ENCODE assay signal across 21 cellular contexts in the genomic region with DNA sequence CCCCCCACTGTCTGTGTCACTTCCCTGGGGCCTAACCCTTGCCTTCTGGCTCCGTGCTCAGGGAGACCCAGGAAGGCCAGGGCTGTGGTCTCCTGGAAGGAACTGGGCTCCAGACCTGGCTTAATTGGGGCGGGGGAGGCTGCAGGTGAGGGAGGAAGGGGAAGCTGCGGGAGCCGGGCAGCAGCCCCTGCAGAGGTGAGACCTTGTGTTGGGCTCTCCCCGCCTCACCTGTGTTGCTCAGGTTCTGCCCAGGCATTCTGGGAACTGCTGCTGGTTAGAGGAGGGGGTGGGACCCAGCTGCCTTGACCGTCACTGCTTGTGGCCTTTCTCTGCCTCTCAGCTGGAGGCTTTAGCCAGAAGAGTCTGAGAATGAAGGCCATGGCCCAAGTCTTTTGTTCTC.
DNase-seq lines count a peak whose midpoint lies in the region; ATAC-seq, FAIRE-seq and TF ChIP-seq lines count a peak whose summit lies in the region.
"Had no signal": no experiment of that assay in that cellular context is flagged by ENCODE, and none has a peak within 500 bp of the region (broad histone marks: within the 10 kb centered on the region; RNA-seq: fewer than 3 reads in every experiment).

No MANE protein-coding gene starts in this region.

- H3K4me3 Mint-ChIP-seq in activated T-helper 17 cell treated with anti-CD3 and anti-CD28 coated beads, Interleukin-2, amount 50 U/mL, for 72 hours, result no peak overlapping the region
- H3K4me3 Mint-ChIP-seq in stimulated activated memory B cell treated with anti-CD40 and anti-IgM and Interleukin-4, amounts not matched to agents 10 μg/mL and 1 μg/mL and 100 μg/mL, for 72 hours, result no peak overlapping the region
- no peak overlapping the region for H3K4me3 Mint-ChIP-seq in CD4-positive, alpha-beta memory T cell
- H3K4me3 Mint-ChIP-seq: CD8-positive, alpha-beta memory T cell had no signal

- H3K4me2 ChIP-seq in mesendoderm (ENCODE audit: low read length), result no peak overlapping the region
- H3K4me2 ChIP-seq: BLaER1 treated with 17β-estradiol and CSF1 and Interleukin-3, amounts not matched to agents 10 nM and 100 nM had no signal

- H3K36me3 ChIP-seq in H7 (replicated peaks; ENCODE audit: control insufficient read depth, insufficient read depth, low read length) (no peaks in the 10 kb centered on the region), mesendoderm (ENCODE audit: control insufficient read depth, insufficient read depth, low read length) (no peaks in the 10 kb centered on the region), kidney (ENCODE audit: control insufficient read depth in 1 of 2, insufficient read depth in 2 of 2, low read length in 2 of 2) (no peaks in the 10 kb centered on the region)
- H3K36me3 ChIP-seq in CD4-positive, alpha-beta memory T cell (ENCODE audit: insufficient read depth, low read length), result peaks cover 5% of the 10 kb centered on the region
- H3K36me3 ChIP-seq: MG63 had no signal

- no peak overlapping the region for H2AK5ac ChIP-seq in mesendoderm (ENCODE audit: low read length)

- H3K4me1 Mint-ChIP-seq in activated T-helper 17 cell treated with anti-CD3 and anti-CD28 coated beads, Interleukin-2, amount 50 U/mL, for 72 hours, result peaks cover 34% of the 10 kb centered on the region
- H3K4me1 Mint-ChIP-seq in stimulated activated memory B cell treated with anti-CD40 and anti-IgM and Interleukin-4, amounts not matched to agents 10 μg/mL and 1 μg/mL and 100 μg/mL, for 72 hours, result peaks cover 36% of the 10 kb centered on the region
- H3K4me1 Mint-ChIP-seq in CD4-positive, alpha-beta memory T cell, result peaks cover 18 to 53% (median 37%) of the 10 kb centered on the region in 4 donors

- no peak overlapping the region for H3K23ac ChIP-seq in mesendoderm (ENCODE audit: low read length)

- H3K27me3 ChIP-seq in H7 (ENCODE audit: control insufficient read depth, insufficient read depth, low read length) (no peaks in the 10 kb centered on the region), mesendoderm (ENCODE audit: insufficient read depth, low read length, poor library complexity) (no peaks in the 10 kb centered on the region)
- H3K27me3 ChIP-seq in CD4-positive, alpha-beta memory T cell (ENCODE audit: insufficient read depth, low read length), result no peaks in the 10 kb centered on the region
- H3K27me3 ChIP-seq: BLaER1 treated with 17β-estradiol and CSF1 and Interleukin-3, amounts not matched to agents 10 nM and 100 nM; MG63 had no signal

- H4K8ac ChIP-seq in mesendoderm (ENCODE audit: low read depth, low read length), result no peak overlapping the region

- no peaks in the 10 kb centered on the region for H3K79me1 ChIP-seq in mesendoderm (ENCODE audit: low read length)

- H3K27me3 Mint-ChIP-seq in activated T-helper 17 cell treated with anti-CD3 and anti-CD28 coated beads, Interleukin-2, amount 50 U/mL, for 72 hours, result no peaks in the 10 kb centered on the region
- no peaks in the 10 kb centered on the region for H3K27me3 Mint-ChIP-seq in stimulated activated memory B cell treated with anti-CD40 and anti-IgM and Interleukin-4, amounts not matched to agents 10 μg/mL and 1 μg/mL and 100 μg/mL, for 72 hours
- H3K27me3 Mint-ChIP-seq in CD4-positive, alpha-beta memory T cell, result no peaks in the 10 kb centered on the region
- H3K27me3 Mint-ChIP-seq: CD8-positive, alpha-beta memory T cell had no signal

- H3K4ac ChIP-seq in mesendoderm (ENCODE audit: low read depth, low read length), result no peak overlapping the region

- no peak overlapping the region for H3K9ac ChIP-seq in mesendoderm (ENCODE audit: low read length)
- no peak overlapping the region for H3K9ac ChIP-seq in kidney (ENCODE audit: low read length in 2 of 2)
- H3K9ac ChIP-seq: BLaER1 treated with 17β-estradiol and CSF1 and Interleukin-3, amounts not matched to agents 10 nM and 100 nM had no signal

- H3K56ac ChIP-seq in mesendoderm (ENCODE audit: low read length), result no peak overlapping the region

- peaks cover 7% of the 10 kb centered on the region for H3K36me3 Mint-ChIP-seq in activated T-helper 17 cell treated with anti-CD3 and anti-CD28 coated beads, Interleukin-2, amount 50 U/mL, for 72 hours (ENCODE audit: low read depth)
- H3K36me3 Mint-ChIP-seq in stimulated activated memory B cell treated with anti-CD40 and anti-IgM and Interleukin-4, amounts not matched to agents 10 μg/mL and 1 μg/mL and 100 μg/mL, for 72 hours, result peaks cover 26% of the 10 kb centered on the region
- peaks cover 0 to 26% of the 10 kb centered on the region in 2 donors for H3K36me3 Mint-ChIP-seq in CD4-positive, alpha-beta memory T cell

- FAIRE-seq in kidney (lab: Jason Lieb, UNC), result no peak

- no peaks in the 10 kb centered on the region for H3K79me2 ChIP-seq in mesendoderm (ENCODE audit: control insufficient read depth, insufficient read depth, low read length)

- H2BK120ac ChIP-seq in mesendoderm (ENCODE audit: low read depth, low read length), result no peak overlapping the region

- no peaks in the 10 kb centered on the region for H3K9me3 ChIP-seq in kidney (ENCODE audit: control insufficient read depth in 1 of 2, low read length in 2 of 2)
- H3K9me3 ChIP-seq in CD4-positive, alpha-beta memory T cell (ENCODE audit: control insufficient read depth in 1 of 2, low read length in 2 of 2), result no peaks in the 10 kb centered on the region
- H3K9me3 ChIP-seq: BLaER1 treated with 17β-estradiol and CSF1 and Interleukin-3, amounts not matched to agents 10 nM and 100 nM; MG63 had no signal

- H3K18ac ChIP-seq in mesendoderm (ENCODE audit: low read length), result no peak overlapping the region

- TF ChIP-seq CTCF in kidney (IDR thresholded peaks at IDR 0.05; ENCODE audit: borderline replicate concordance, extremely low read depth, insufficient read depth), result no peak

- no peak overlapping the region for H2BK5ac ChIP-seq in mesendoderm (ENCODE audit: low read length)

- peaks cover 3% of the 10 kb centered on the region for H3K4me1 ChIP-seq in mesendoderm (ENCODE audit: control insufficient read depth, low read depth, low read length)
- no peaks in the 10 kb centered on the region for H3K4me1 ChIP-seq in kidney (ENCODE audit: control insufficient read depth in 1 of 2, insufficient read depth in 1 of 2, low read depth in 1 of 2, low read length in 2 of 2)
- no peaks in the 10 kb centered on the region for H3K4me1 ChIP-seq in CD4-positive, alpha-beta memory T cell (ENCODE audit: insufficient read depth, low read length)

- CTCF ChIA-PET in CD4-positive, alpha-beta memory T cell (lab: Charles Lee; ENCODE audit: partially characterized antibody), result interaction anchor here (1.3 kb wide), 1 partner anchor 246 kb away, joined by 3 read pairs; no protein-coding TSS in a partner anchor

- H3K27ac ChIP-seq in mesendoderm (ENCODE audit: low read depth, low read length) (no peak overlapping the region), kidney (ENCODE audit: low read depth in 2 of 2, low read length in 2 of 2) (no peak overlapping the region)
- H3K27ac ChIP-seq in CD4-positive, alpha-beta memory T cell (ENCODE audit: low read depth, low read length), result no peak overlapping the region

- H4K5ac ChIP-seq in mesendoderm (ENCODE audit: low read length), result no peak overlapping the region

- H3K4me3 ChIP-seq in H7 (ENCODE audit: insufficient read depth, low read depth, low read length), result no peak overlapping the region
- H3K4me3 ChIP-seq in mesendoderm (ENCODE audit: low read length), result no peak overlapping the region
- H3K4me3 ChIP-seq in kidney (ENCODE audit: low read length in 2 of 2), result no peak overlapping the region
- H3K4me3 ChIP-seq in CD4-positive, alpha-beta memory T cell (ENCODE audit: low read length in 2 of 2), result no peak overlapping the region
- H3K4me3 ChIP-seq: BLaER1 treated with 17β-estradiol and CSF1 and Interleukin-3, amounts not matched to agents 10 nM and 100 nM; MG63 had no signal

- intact Hi-C loops in kidney (cut with DNase I), result no loop called here
- intact Hi-C loops in CD4-positive, alpha-beta memory T cell (cut with micrococcal nuclease), result no loop called here

- no CpG with 5 or more reads among the region's 6 CpGs for WGBS in mesendoderm (ENCODE audit: extremely low coverage, insufficient coverage, low lambda C conversion rate)

- POLR2A ChIA-PET in CD4-positive, alpha-beta memory T cell (lab: Charles Lee; ENCODE audit: partially characterized antibody), result interaction anchor here (1.0 kb wide), 1 partner anchor 8 kb away, joined by 3 read pairs; no protein-coding TSS in a partner anchor

- H3K9me3 Mint-ChIP-seq in activated T-helper 17 cell treated with anti-CD3 and anti-CD28 coated beads, Interleukin-2, amount 50 U/mL, for 72 hours, result no peaks in the 10 kb centered on the region
- no peaks in the 10 kb centered on the region for H3K9me3 Mint-ChIP-seq in stimulated activated memory B cell treated with anti-CD40 and anti-IgM and Interleukin-4, amounts not matched to agents 10 μg/mL and 1 μg/mL and 100 μg/mL, for 72 hours
- no peaks in the 10 kb centered on the region for H3K9me3 Mint-ChIP-seq in CD4-positive, alpha-beta memory T cell
- H3K9me3 Mint-ChIP-seq: CD8-positive, alpha-beta memory T cell had no signal

- ATAC-seq in activated T-helper 17 cell treated with anti-CD3 and anti-CD28 coated beads, Interleukin-2, amount 50 U/mL, for 72 hours (replicated peaks), result no peak
- no peak for ATAC-seq in stimulated activated memory B cell treated with anti-CD40 and anti-IgM and Interleukin-4, amounts not matched to agents 10 μg/mL and 1 μg/mL and 100 μg/mL, for 72 hours
- no peak for ATAC-seq in HG02852 (IDR thresholded peaks at IDR 0.05; ENCODE audit: unreplicated experiment)
- ATAC-seq: PC-3 had no signal

- H2BK15ac ChIP-seq in mesendoderm (replicated peaks; ENCODE audit: low read depth), result no peak overlapping the region

- H3K27ac Mint-ChIP-seq in activated T-helper 17 cell treated with anti-CD3 and anti-CD28 coated beads, Interleukin-2, amount 50 U/mL, for 72 hours, result peak overlapping the region; percentile 32
- peak overlapping the region; percentile 37 for H3K27ac Mint-ChIP-seq in stimulated activated memory B cell treated with anti-CD40 and anti-IgM and Interleukin-4, amounts not matched to agents 10 μg/mL and 1 μg/mL and 100 μg/mL, for 72 hours
- peak overlapping the region in 1 of 7 donors; percentile 70 for H3K27ac Mint-ChIP-seq in CD4-positive, alpha-beta memory T cell

- DNase-seq in H7 (peak; percentile 77), mesendoderm (peak; percentile 37), kidney (no peak)
- DNase-seq in CD4-positive, alpha-beta memory T cell, result no peak
- DNase-seq: CD8-positive, alpha-beta memory T cell; DMS53; HCEC 1CT; Kasumi-1; MG63; NCI-H1048; NCI-H1436; NCI-H1930; NCI-H345; NCI-H524 treated with DMSO at 0.1 percent for 48 hours; PC-3; RPMI8226; SIG-M5 had no signal

Comparison
In these comparisons a context has a peak if more than half of its experiments do, and no peak if none do; other contexts are left out.
1. DNase-seq: peak in H7 (single experiment) and mesendoderm (single experiment); none in kidney (single experiment) and CD4-positive, alpha-beta memory T cell (0 of 5).